ENCODE assay signal across 8 cellular contexts in the genomic region with DNA sequence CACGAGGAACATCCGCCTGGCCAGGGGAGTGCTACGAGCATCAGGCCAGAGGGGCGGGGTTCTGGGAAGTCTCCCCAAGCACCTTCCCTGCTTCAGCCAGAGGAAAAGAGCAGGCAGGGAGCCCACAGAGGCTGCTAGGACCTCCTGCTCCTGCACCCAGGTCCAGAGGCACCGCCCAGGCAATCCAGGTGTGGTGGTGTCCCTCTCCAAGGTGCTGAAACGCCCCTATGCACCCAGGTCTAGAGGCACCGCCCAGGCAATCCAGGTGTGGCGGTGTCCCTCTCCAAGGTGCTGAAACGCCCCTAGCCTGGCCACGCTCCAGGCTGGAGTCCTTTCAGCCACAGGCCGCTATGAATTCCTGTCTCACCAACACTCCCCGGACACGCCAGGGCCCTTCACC. TPM values are rescaled to one million over a fixed set of nuclear protein-coding genes. Genes with fewer than 3 reads are reported as not detected.
DNase-seq lines count a peak whose midpoint lies in the region; ATAC-seq and TF ChIP-seq lines count a peak whose summit lies in the region.

No MANE protein-coding gene starts in this region.

- POLR2A ChIA-PET in activated CD4-positive, alpha-beta T cell treated with anti-CD3 and anti-CD28 coated beads, Interleukin-2, amount 10 ng/mL, durations not matched to agents 7 days and 5 days (lab: Charles Lee) = no interaction called here

- no peaks in the 10 kb centered on the region for H3K27me3 Mint-ChIP-seq in activated CD4-positive, alpha-beta T cell treated with anti-CD3 and anti-CD28 coated beads, Interleukin-2, amount 10 ng/mL, durations not matched to agents 7 days and 5 days

- H3K4me1 ChIP-seq in hepatocyte (ENCODE audit: insufficient read depth) = peaks cover 5% of the 10 kb centered on the region
- H3K4me1 ChIP-seq in aorta (ENCODE audit: control insufficient read depth in 1 of 2, insufficient read depth in 2 of 2, low read length in 2 of 2) = no peaks in the 10 kb centered on the region

- WGBS in hepatocyte (ENCODE audit: low lambda C conversion rate, missing lambda C conversion rate) = 13% methylated on average over 13 of the region's 13 CpGs
- 37 to 43% methylated on average over 13 of the region's 13 CpGs for WGBS in aorta, 2 donors

- H3K36me3 ChIP-seq in hepatocyte (replicated peaks; ENCODE audit: insufficient read depth, low read depth) (no peaks in the 10 kb centered on the region), aorta (ENCODE audit: control insufficient read depth in 1 of 2, insufficient read depth in 2 of 2, low read length in 1 of 2) (no peaks in the 10 kb centered on the region)

- H3K9me2 ChIP-seq in hepatocyte (replicated peaks; ENCODE audit: insufficient read depth) = no peaks in the 10 kb centered on the region

- H3K36me3 Mint-ChIP-seq in activated CD4-positive, alpha-beta T cell treated with anti-CD3 and anti-CD28 coated beads, Interleukin-2, amount 10 ng/mL, durations not matched to agents 7 days and 5 days (ENCODE audit: low read depth) = no peaks in the 10 kb centered on the region

- H4K20me1 ChIP-seq in hepatocyte (ENCODE audit: insufficient read depth, poor library complexity, severe bottlenecking) = no peaks in the 10 kb centered on the region

- H3K4me3 Mint-ChIP-seq in activated CD4-positive, alpha-beta T cell treated with anti-CD3 and anti-CD28 coated beads, Interleukin-2, amount 10 ng/mL, durations not matched to agents 7 days and 5 days = no peak overlapping the region

- H3K4me1 Mint-ChIP-seq in activated CD4-positive, alpha-beta T cell treated with anti-CD3 and anti-CD28 coated beads, Interleukin-2, amount 10 ng/mL, durations not matched to agents 7 days and 5 days = peaks cover 20% of the 10 kb centered on the region

- H3K27ac ChIP-seq in hepatocyte = no peak overlapping the region
- H3K27ac ChIP-seq in aorta (ENCODE audit: low read depth in 1 of 2, low read length in 2 of 2) = no peak overlapping the region

- intact Hi-C loops in aorta (cut with DNase I) = no loop called here

- H3K27me3 ChIP-seq in hepatocyte (no peaks in the 10 kb centered on the region), aorta (ENCODE audit: control insufficient read depth in 1 of 2, insufficient read depth in 2 of 2, low read length in 1 of 2) (no peaks in the 10 kb centered on the region)

- H3K4me2 ChIP-seq in hepatocyte = no peak overlapping the region

- no peaks in the 10 kb centered on the region for H3K79me2 ChIP-seq in hepatocyte

- DNase-seq in NCI-H2196 (lab: John Stamatoyannopoulos, UW; ENCODE audit: unreplicated experiment) (peak; percentile 17), NCI-H2196 treated with DMSO at 0.1 percent for 48 hours (lab: John Stamatoyannopoulos, UW; ENCODE audit: unreplicated experiment) (no peak), hepatocyte (ENCODE audit: low spot score) (peak; percentile 94), NCI-H1694 (lab: John Stamatoyannopoulos, UW) (no peak), aorta (no peak), NCI-H1417 (lab: John Stamatoyannopoulos, UW) (no peak)
- DNase-seq in activated CD4-positive, alpha-beta T cell treated with anti-CD3 and anti-CD28 coated beads, Interleukin-2, amount 10 ng/mL, durations not matched to agents 7 days and 5 days = peak; percentile 71
- DNase-seq in stimulated activated naive CD8-positive, alpha-beta T cell treated with anti-CD3 and anti-CD28 coated beads, Interleukin-15, Interleukin-2, amounts not matched to agents 100 U/mL and 50 U/mL, for 24 hours = peak; percentile 36

- CTCF ChIA-PET in activated CD4-positive, alpha-beta T cell treated with anti-CD3 and anti-CD28 coated beads, Interleukin-2, amount 10 ng/mL, durations not matched to agents 7 days and 5 days (lab: Charles Lee) = no interaction called here

- ATAC-seq in stimulated activated naive CD8-positive, alpha-beta T cell treated with anti-CD3 and anti-CD28 coated beads, Interleukin-15, Interleukin-2, amounts not matched to agents 100 U/mL and 50 U/mL, for 24 hours = no peak
- no peak for ATAC-seq in aorta (ENCODE audit: low FRiP score)

- H3K9me3 Mint-ChIP-seq in activated CD4-positive, alpha-beta T cell treated with anti-CD3 and anti-CD28 coated beads, Interleukin-2, amount 10 ng/mL, durations not matched to agents 7 days and 5 days = no peaks in the 10 kb centered on the region

- H2AFZ ChIP-seq in hepatocyte = no peak overlapping the region

- H3K27ac Mint-ChIP-seq in activated CD4-positive, alpha-beta T cell treated with anti-CD3 and anti-CD28 coated beads, Interleukin-2, amount 10 ng/mL, durations not matched to agents 7 days and 5 days = no peak overlapping the region

- no peak overlapping the region for H3K4me3 ChIP-seq in hepatocyte
- H3K4me3 ChIP-seq in aorta (ENCODE audit: low read length in 2 of 2) = no peak overlapping the region

- H3K9me3 ChIP-seq in hepatocyte (ENCODE audit: low read depth) (no peaks in the 10 kb centered on the region), aorta (ENCODE audit: control insufficient read depth, low read length) (no peaks in the 10 kb centered on the region)

- TF ChIP-seq CTCF in hepatocyte (IDR thresholded peaks at IDR 0.05; ENCODE audit: poor library complexity) = no peak

RNA-seq across cellular contexts. Expression of gene UBAC1, which starts 10.7 kb away (rescaled TPM):
- total RNA-seq in activated CD4-positive, alpha-beta T cell treated with anti-CD3 and anti-CD28 coated beads, Interleukin-2, amount 10 ng/mL, durations not matched to agents 7 days and 5 days = 10 to 100 TPM; 29.7 to 32.6 TPM
- total RNA-seq in hepatocyte = 33.6 and 36.4 TPM in 2 replicates
- 35.2 and 42.5 TPM in 2 replicates for polyA plus RNA-seq in hepatocyte
- 10 to 100 TPM; 24.1 to 38.0 TPM for total RNA-seq in aorta
- 10 to 100 TPM; 36.9 to 49.9 TPM for polyA plus RNA-seq in aorta

Comparison
In these comparisons a context has a peak if more than half of its experiments do, and no peak if none do; other contexts are left out.
1. DNase-seq: peak in NCI-H2196 (single experiment), activated CD4-positive, alpha-beta T cell treated with anti-CD3 and anti-CD28 coated beads, Interleukin-2, amount 10 ng/mL, durations not matched to agents 7 days and 5 days (single experiment), hepatocyte (single experiment) and stimulated activated naive CD8-positive, alpha-beta T cell treated with anti-CD3 and anti-CD28 coated beads, Interleukin-15, Interleukin-2, amounts not matched to agents 100 U/mL and 50 U/mL, for 24 hours (single experiment); none in NCI-H2196 treated with DMSO at 0.1 percent for 48 hours (single experiment), NCI-H1694 (single experiment), aorta (0 of 2) and NCI-H1417 (0 of 3).